16 cellular contexts compared by ENCODE assay signal in genomic region chr1:10626781-10627410, GRCh38.
DNase-seq lines count a peak whose midpoint lies in the region; ATAC-seq and TF ChIP-seq lines count a peak whose summit lies in the region.
"Had no signal": no experiment of that assay in that cellular context is flagged by ENCODE, and none has a peak within 500 bp of the region (broad histone marks: within the 10 kb centered on the region; RNA-seq: fewer than 3 reads in every experiment).

No MANE protein-coding gene starts in this region.

- no peak for TF ChIP-seq CTCF in HEK293 (tag by site-specific recombination; IDR thresholded peaks at IDR 0.05)
- TF ChIP-seq CTCF in fibroblast of mammary gland (conservative IDR thresholded peaks at IDR 0.05; ENCODE audit: control insufficient read depth, insufficient read depth, low read depth, low read length) = no peak
- TF ChIP-seq CTCF in stomach (IDR thresholded peaks at IDR 0.05) = no peak

- no peaks in the 10 kb centered on the region for H3K27me3 ChIP-seq in stomach
- H3K27me3 ChIP-seq: MG63 had no signal

- TF ChIP-seq EP300 in stomach (IDR thresholded peaks at IDR 0.05) = no peak

- H3K36me3 ChIP-seq in HEK293 (ENCODE audit: control insufficient read depth in 2 of 2, insufficient read depth in 1 of 2, low read length in 2 of 2) = peaks cover 0 to 33% of the 10 kb centered on the region in 2 experiments; a peak in 1 of 3 replicates
- H3K36me3 ChIP-seq in stomach = peaks cover 5 to 76% (median 59%) of the 10 kb centered on the region in 4 donors
- H3K36me3 ChIP-seq: MG63 had no signal

- POLR2A ChIA-PET in HEK293 (lab: Yijun Ruan, JAX) = no interaction called here

- 87 to 89% (median 88%) methylated on average over 22 of the region's 22 CpGs for WGBS in stomach, 5 donors

- ATAC-seq in GM18517 (IDR thresholded peaks at IDR 0.05; ENCODE audit: unreplicated experiment) = no peak

- intact Hi-C loops in stomach (cut with DNase I; ENCODE audit: low total_unique reads) = no loop called here

- CTCF ChIA-PET in HEK293 (lab: Yijun Ruan, JAX) = no interaction called here

- H3K9me3 ChIP-seq in HEK293 (ENCODE audit: control insufficient read depth, insufficient read depth, low read depth, low read length) (no peaks in the 10 kb centered on the region), stomach (no peaks in the 10 kb centered on the region)
- H3K9me3 ChIP-seq: MG63, SK-N-SH had no signal

- H3K4me3 ChIP-seq in HEK293 (ENCODE audit: low read depth, low read length) (no peak overlapping the region), fibroblast of mammary gland (ENCODE audit: control insufficient read depth, low read depth, low read length) (no peak overlapping the region), stomach (no peak overlapping the region)
- H3K4me3 ChIP-seq: MG63, PC-9 had no signal

- H3K4me1 ChIP-seq in HEK293 (ENCODE audit: control insufficient read depth, insufficient read depth, low read length) (no peaks in the 10 kb centered on the region), stomach (peaks cover 17 to 47% (median 44%) of the 10 kb centered on the region in 4 donors)

- no peak overlapping the region for H3K27ac ChIP-seq in HEK293 (ENCODE audit: extremely low read depth, low read depth, low read length)
- peak overlapping the region in 3 of 5 donors; percentile 39 to 83 (median 72) for H3K27ac ChIP-seq in stomach
- H3K27ac ChIP-seq: PC-9 had no signal

- DNase-seq in CD1c-positive myeloid dendritic cell (ENCODE audit: extremely low spot score) = peak; percentile 8
- peak; percentile 16 for DNase-seq in fibroblast of mammary gland (ENCODE audit: low read depth)
- DNase-seq in stomach = no peak
- DNase-seq in cerebellar cortex (ENCODE audit: low spot score) = no peak
- no peak for DNase-seq in NCI-H226
- DNase-seq in SK-N-DZ (ENCODE audit: low spot score) = no peak
- DNase-seq: DND-41, MG63, NCI-H1092, NCI-H146, NCI-H2081, NCI-H510A treated with DMSO at 0.1 percent for 48 hours, PC-9 had no signal

- no peak for TF ChIP-seq POLR2A in stomach (IDR thresholded peaks at IDR 0.05)

TF ChIP-seq in HEK293, 187 proteins besides CTCF, POLR2A, EP300 and RAD21 (continues in another document):
- TF ChIP-seq ZNF629 (tag by site-specific recombination; IDR thresholded peaks at IDR 0.05) (peak; percentile 48; the same call in 1 of the 2 replicates), ZNF561 (tag by site-specific recombination; IDR thresholded peaks at IDR 0.05; ENCODE audit: borderline replicate concordance) (no peak), ZNF18 (tag by site-specific recombination; IDR thresholded peaks at IDR 0.05) (no peak), ZNF214 (tag by site-specific recombination; IDR thresholded peaks at IDR 0.05; ENCODE audit: borderline replicate concordance) (no peak), KLF7 (tag by site-specific recombination; IDR thresholded peaks at IDR 0.05; ENCODE audit: borderline replicate concordance) (no peak), KLF17 (tag by site-specific recombination; IDR thresholded peaks at IDR 0.05) (no peak), ZIC2 (tag by site-specific recombination; IDR thresholded peaks at IDR 0.05) (no peak), EGR2 (tag by site-specific recombination; IDR thresholded peaks at IDR 0.05; ENCODE audit: low read depth) (peak; percentile 95), ZNF501 (tag by site-specific recombination; IDR thresholded peaks at IDR 0.05) (no peak), ZNF626 (tag by site-specific recombination; IDR thresholded peaks at IDR 0.05) (no peak), HOXC10 (CRISPR knock-in tag; IDR thresholded peaks at IDR 0.05) (no peak), ZNF157 (tag by site-specific recombination; IDR thresholded peaks at IDR 0.05) (no peak), ZNF639 (tag by site-specific recombination; IDR thresholded peaks at IDR 0.05) (no peak), ZNF544 (tag by site-specific recombination; IDR thresholded peaks at IDR 0.05) (no peak), ZNF747 (tag by site-specific recombination; IDR thresholded peaks at IDR 0.05) (no peak), ZNF132 (tag by site-specific recombination; IDR thresholded peaks at IDR 0.05; ENCODE audit: borderline replicate concordance) (no peak), ZNF580 (tag by site-specific recombination; IDR thresholded peaks at IDR 0.05) (no peak), ZNF2 (tag by site-specific recombination; IDR thresholded peaks at IDR 0.05) (no peak), PRDM6 (tag by site-specific recombination; IDR thresholded peaks at IDR 0.05) (no peak), ZBTB10 (tag by site-specific recombination; IDR thresholded peaks at IDR 0.05) (no peak)

Comparison
In these comparisons a context has a peak if more than half of its experiments do, and no peak if none do; other contexts are left out.
1. DNase-seq: peak in CD1c-positive myeloid dendritic cell (single experiment) and fibroblast of mammary gland (single experiment); none in stomach (single experiment), cerebellar cortex (single experiment), NCI-H226 (single experiment) and SK-N-DZ (single experiment).